Comparison of ENCODE assay signal across 7 cellular contexts in genomic region chr14:69363055-69363454, GRCh38. TPM values are rescaled to one million over a fixed set of nuclear protein-coding genes. Genes with fewer than 3 reads are reported as not detected.
A peak's percentile ranks its signal among the peaks of the same experiment; 100 is the strongest.
DNase-seq lines count a peak whose midpoint lies in the region; ATAC-seq and TF ChIP-seq lines count a peak whose summit lies in the region.

No MANE protein-coding gene starts in this region.

- H3K4me1 ChIP-seq in GM23338 (ENCODE audit: insufficient read depth): no peaks in the 10 kb centered on the region

- H3K9me2 ChIP-seq in GM23338 (ENCODE audit: insufficient read depth): no peaks in the 10 kb centered on the region

- peaks cover 6% of the 10 kb centered on the region; the same call in 1 of the 2 replicates for H4K20me1 ChIP-seq in GM23338 (replicated peaks; ENCODE audit: insufficient read depth)

- intact Hi-C loops in activated CD4-positive, alpha-beta T cell treated with anti-CD3 and anti-CD28 coated beads for 36 hours (cut with DNase I, micrococcal nuclease): no loop called here

- POLR2A ChIA-PET in activated CD4-positive, alpha-beta T cell treated with anti-CD3 and anti-CD28 coated beads for 36 hours (lab: Charles Lee): no interaction called here

- H3K4me1 Mint-ChIP-seq in GM23338: no peaks in the 10 kb centered on the region
- peaks cover 27% of the 10 kb centered on the region for H3K4me1 Mint-ChIP-seq in brain
- H3K4me1 Mint-ChIP-seq in activated CD4-positive, alpha-beta T cell treated with anti-CD3 and anti-CD28 coated beads for 36 hours: peaks cover 17% of the 10 kb centered on the region

- no peak overlapping the region for H3K4me2 ChIP-seq in GM23338

- CTCF ChIA-PET in activated CD4-positive, alpha-beta T cell treated with anti-CD3 and anti-CD28 coated beads for 36 hours (lab: Charles Lee): no interaction called here

- H3K27ac Mint-ChIP-seq in GM23338: no peak overlapping the region
- peak overlapping the region in 1 of 5 experiments; percentile 13 for H3K27ac Mint-ChIP-seq in brain
- no peak overlapping the region for H3K27ac Mint-ChIP-seq in activated CD4-positive, alpha-beta T cell treated with anti-CD3 and anti-CD28 coated beads for 36 hours

- no peaks in the 10 kb centered on the region for H3K27me3 ChIP-seq in GM23338 (ENCODE audit: insufficient read depth)

- H3K4me3 ChIP-seq in GM23338: no peak overlapping the region

- no peaks in the 10 kb centered on the region for H3K9me3 Mint-ChIP-seq in GM23338
- no peaks in the 10 kb centered on the region for H3K9me3 Mint-ChIP-seq in brain
- no peaks in the 10 kb centered on the region for H3K9me3 Mint-ChIP-seq in activated CD4-positive, alpha-beta T cell treated with anti-CD3 and anti-CD28 coated beads for 36 hours (ENCODE audit: low read depth)

- no peaks in the 10 kb centered on the region for H3K36me3 Mint-ChIP-seq in GM23338 (ENCODE audit: low read depth)
- no peaks in the 10 kb centered on the region for H3K36me3 Mint-ChIP-seq in brain
- no peaks in the 10 kb centered on the region for H3K36me3 Mint-ChIP-seq in activated CD4-positive, alpha-beta T cell treated with anti-CD3 and anti-CD28 coated beads for 36 hours (ENCODE audit: low read depth)

- H3K27ac ChIP-seq in GM23338 (ENCODE audit: low read depth): no peak overlapping the region
- H3K27ac ChIP-seq in substantia nigra (ENCODE audit: low read depth, low read length, poor library complexity, severe bottlenecking): no peak overlapping the region

- no peak overlapping the region for H3K4me3 Mint-ChIP-seq in GM23338
- H3K4me3 Mint-ChIP-seq in brain: no peak overlapping the region
- no peak overlapping the region for H3K4me3 Mint-ChIP-seq in activated CD4-positive, alpha-beta T cell treated with anti-CD3 and anti-CD28 coated beads for 36 hours

- no peaks in the 10 kb centered on the region for H3F3A ChIP-seq in GM23338 (replicated peaks; ENCODE audit: low read depth)

- DNase-seq in GM23338 (ENCODE audit: low spot score): peak; percentile 72
- DNase-seq in iPS-NIHi11 (ENCODE audit: low spot score): peak; percentile 71
- DNase-seq in substantia nigra (lab: John Stamatoyannopoulos, UW): peak in 39 of 49 donors; percentile 8 to 68 (median 41)
- no peak for DNase-seq in activated CD4-positive, alpha-beta T cell treated with anti-CD3 and anti-CD28 coated beads for 48 hours
- DNase-seq in activated CD4-positive, alpha-beta T cell treated with anti-CD3 and anti-CD28 coated beads for 36 hours: no peak

- H2AFZ ChIP-seq in GM23338: no peak overlapping the region

- ATAC-seq in GM23338: peak; percentile 99
- no peak for ATAC-seq in HG02588 (IDR thresholded peaks at IDR 0.05; ENCODE audit: unreplicated experiment)
- no peak for ATAC-seq in activated CD4-positive, alpha-beta T cell treated with anti-CD3 and anti-CD28 coated beads for 36 hours

- no peaks in the 10 kb centered on the region for H3K36me3 ChIP-seq in GM23338 (ENCODE audit: insufficient read depth)

- TF ChIP-seq CTCF in GM23338 (conservative IDR thresholded peaks at IDR 0.05; ENCODE audit: low read depth in 2 of 2): peak; percentile 58 to 88
- TF ChIP-seq CTCF in brain (conservative IDR thresholded peaks at IDR 0.05): peak; percentile 61 to 74

- H3K27me3 Mint-ChIP-seq in GM23338 (ENCODE audit: insufficient read depth, low read depth, poor library complexity): peaks cover 2% of the 10 kb centered on the region
- no peaks in the 10 kb centered on the region for H3K27me3 Mint-ChIP-seq in brain
- peaks cover 3% of the 10 kb centered on the region for H3K27me3 Mint-ChIP-seq in activated CD4-positive, alpha-beta T cell treated with anti-CD3 and anti-CD28 coated beads for 36 hours

- H3K79me2 ChIP-seq in GM23338 (replicated peaks; ENCODE audit: insufficient read depth): no peaks in the 10 kb centered on the region

TF ChIP-seq in GM23338, 12 proteins besides CTCF, POLR2A, EP300 and RAD21 (continues in another document):
- TF ChIP-seq, protein P1, sequence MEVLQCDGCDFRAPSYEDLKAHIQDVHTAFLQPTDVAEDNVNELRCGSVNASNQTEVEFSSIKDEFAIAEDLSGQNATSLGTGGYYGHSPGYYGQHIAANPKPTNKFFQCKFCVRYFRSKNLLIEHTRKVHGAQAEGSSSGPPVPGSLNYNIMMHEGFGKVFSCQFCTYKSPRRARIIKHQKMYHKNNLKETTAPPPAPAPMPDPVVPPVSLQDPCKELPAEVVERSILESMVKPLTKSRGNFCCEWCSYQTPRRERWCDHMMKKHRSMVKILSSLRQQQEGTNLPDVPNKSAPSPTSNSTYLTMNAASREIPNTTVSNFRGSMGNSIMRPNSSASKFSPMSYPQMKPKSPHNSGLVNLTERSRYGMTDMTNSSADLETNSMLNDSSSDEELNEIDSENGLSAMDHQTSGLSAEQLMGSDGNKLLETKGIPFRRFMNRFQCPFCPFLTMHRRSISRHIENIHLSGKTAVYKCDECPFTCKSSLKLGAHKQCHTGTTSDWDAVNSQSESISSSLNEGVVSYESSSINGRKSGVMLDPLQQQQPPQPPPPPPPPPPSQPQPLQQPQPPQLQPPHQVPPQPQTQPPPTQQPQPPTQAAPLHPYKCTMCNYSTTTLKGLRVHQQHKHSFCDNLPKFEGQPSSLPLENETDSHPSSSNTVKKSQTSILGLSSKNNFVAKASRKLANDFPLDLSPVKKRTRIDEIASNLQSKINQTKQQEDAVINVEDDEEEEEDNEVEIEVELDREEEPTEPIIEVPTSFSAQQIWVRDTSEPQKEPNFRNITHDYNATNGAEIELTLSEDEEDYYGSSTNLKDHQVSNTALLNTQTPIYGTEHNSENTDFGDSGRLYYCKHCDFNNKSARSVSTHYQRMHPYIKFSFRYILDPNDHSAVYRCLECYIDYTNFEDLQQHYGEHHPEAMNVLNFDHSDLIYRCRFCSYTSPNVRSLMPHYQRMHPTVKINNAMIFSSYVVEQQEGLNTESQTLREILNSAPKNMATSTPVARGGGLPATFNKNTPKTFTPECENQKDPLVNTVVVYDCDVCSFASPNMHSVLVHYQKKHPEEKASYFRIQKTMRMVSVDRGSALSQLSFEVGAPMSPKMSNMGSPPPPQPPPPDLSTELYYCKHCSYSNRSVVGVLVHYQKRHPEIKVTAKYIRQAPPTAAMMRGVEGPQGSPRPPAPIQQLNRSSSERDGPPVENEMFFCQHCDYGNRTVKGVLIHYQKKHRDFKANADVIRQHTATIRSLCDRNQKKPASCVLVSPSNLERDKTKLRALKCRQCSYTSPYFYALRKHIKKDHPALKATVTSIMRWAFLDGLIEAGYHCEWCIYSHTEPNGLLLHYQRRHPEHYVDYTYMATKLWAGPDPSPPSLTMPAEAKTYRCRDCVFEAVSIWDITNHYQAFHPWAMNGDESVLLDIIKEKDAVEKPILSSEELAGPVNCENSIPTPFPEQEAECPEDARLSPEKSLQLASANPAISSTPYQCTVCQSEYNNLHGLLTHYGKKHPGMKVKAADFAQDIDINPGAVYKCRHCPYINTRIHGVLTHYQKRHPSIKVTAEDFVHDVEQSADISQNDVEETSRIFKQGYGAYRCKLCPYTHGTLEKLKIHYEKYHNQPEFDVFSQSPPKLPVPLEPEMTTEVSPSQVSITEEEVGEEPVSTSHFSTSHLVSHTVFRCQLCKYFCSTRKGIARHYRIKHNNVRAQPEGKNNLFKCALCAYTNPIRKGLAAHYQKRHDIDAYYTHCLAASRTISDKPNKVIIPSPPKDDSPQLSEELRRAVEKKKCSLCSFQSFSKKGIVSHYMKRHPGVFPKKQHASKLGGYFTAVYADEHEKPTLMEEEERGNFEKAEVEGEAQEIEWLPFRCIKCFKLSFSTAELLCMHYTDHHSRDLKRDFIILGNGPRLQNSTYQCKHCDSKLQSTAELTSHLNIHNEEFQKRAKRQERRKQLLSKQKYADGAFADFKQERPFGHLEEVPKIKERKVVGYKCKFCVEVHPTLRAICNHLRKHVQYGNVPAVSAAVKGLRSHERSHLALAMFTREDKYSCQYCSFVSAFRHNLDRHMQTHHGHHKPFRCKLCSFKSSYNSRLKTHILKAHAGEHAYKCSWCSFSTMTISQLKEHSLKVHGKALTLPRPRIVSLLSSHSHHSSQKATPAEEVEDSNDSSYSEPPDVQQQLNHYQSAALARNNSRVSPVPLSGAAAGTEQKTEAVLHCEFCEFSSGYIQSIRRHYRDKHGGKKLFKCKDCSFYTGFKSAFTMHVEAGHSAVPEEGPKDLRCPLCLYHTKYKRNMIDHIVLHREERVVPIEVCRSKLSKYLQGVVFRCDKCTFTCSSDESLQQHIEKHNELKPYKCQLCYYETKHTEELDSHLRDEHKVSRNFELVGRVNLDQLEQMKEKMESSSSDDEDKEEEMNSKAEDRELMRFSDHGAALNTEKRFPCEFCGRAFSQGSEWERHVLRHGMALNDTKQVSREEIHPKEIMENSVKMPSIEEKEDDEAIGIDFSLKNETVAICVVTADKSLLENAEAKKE (CRISPR knock-in tag; IDR thresholded peaks at IDR 0.05): no peak

RNA-seq across cellular contexts. Expression of gene ERH, which starts 35.0 kb away (rescaled TPM):
- 188 and 325 TPM in 2 replicates for total RNA-seq in GM23338 (2014; rRNA removed; shearing (Covaris generic))
- 545 and 597 TPM in 2 replicates for polyA plus RNA-seq in GM23338 (2016; fragmentation: Nextera tagmentation; extraction: Ambion mirVana)
- polyA plus RNA-seq in brain (ENCODE audit: insufficient read depth, low read depth, low replicate concordance): 199 TPM
- total RNA-seq in activated CD4-positive, alpha-beta T cell treated with anti-CD3 and anti-CD28 coated beads for 36 hours: 100 to 1,000 TPM; 343 to 385 TPM

RNA-seq across cellular contexts. Expression of gene SLC39A9, which starts 35.4 kb away (rescaled TPM):
- 48.1 and 49.1 TPM in 2 replicates for total RNA-seq in GM23338 (2014; rRNA removed; shearing (Covaris generic))
- polyA plus RNA-seq in GM23338 (2016; fragmentation: Nextera tagmentation; extraction: Ambion mirVana): 16.4 and 17.7 TPM in 2 replicates
- 42.0 TPM for polyA plus RNA-seq in brain (ENCODE audit: insufficient read depth, low read depth, low replicate concordance)
- 10 to 100 TPM; 40.1 to 42.6 TPM for total RNA-seq in activated CD4-positive, alpha-beta T cell treated with anti-CD3 and anti-CD28 coated beads for 36 hours

Comparison
In these comparisons a context has a peak if more than half of its experiments do, and no peak if none do; other contexts are left out.
1. DNase-seq: peak in GM23338 (single experiment), iPS-NIHi11 (single experiment) and substantia nigra (39 of 49); none in activated CD4-positive, alpha-beta T cell treated with anti-CD3 and anti-CD28 coated beads for 48 hours (single experiment) and activated CD4-positive, alpha-beta T cell treated with anti-CD3 and anti-CD28 coated beads for 36 hours (single experiment).